In the genomic region with DNA sequence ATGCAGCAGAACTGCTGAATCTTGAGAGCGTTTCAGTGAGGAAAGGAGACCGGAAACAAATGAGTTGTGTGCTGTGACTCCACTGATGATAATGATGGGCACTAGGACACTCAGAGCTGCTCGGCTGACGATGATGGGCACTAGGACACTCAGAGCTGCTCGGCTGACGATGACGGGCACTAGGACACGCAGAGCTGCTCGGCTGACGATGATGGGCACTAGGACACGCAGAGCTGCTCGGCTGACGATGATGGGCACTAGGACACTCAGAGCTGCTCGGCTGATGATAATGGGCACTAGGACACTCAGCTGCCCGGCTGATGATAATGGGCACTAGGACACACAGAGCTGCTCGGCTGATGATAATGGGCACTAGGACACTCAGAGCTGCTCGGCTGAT, we compare ENCODE assay signal across 9 cellular contexts. TPM values are rescaled to one million over a fixed set of nuclear protein-coding genes. Genes with fewer than 3 reads are reported as not detected.
A peak's percentile ranks its signal among the peaks of the same experiment; 100 is the strongest.
DNase-seq lines count a peak whose midpoint lies in the region; FAIRE-seq and TF ChIP-seq lines count a peak whose summit lies in the region.
"Not testable (repeated sequence)": the region's sequence is repeated elsewhere in the genome, so short reads cannot be mapped to it uniquely, and the experiment has no call there.
"Had no signal": no experiment of that assay in that cellular context is flagged by ENCODE, and none has a peak within 500 bp of the region (broad histone marks: within the 10 kb centered on the region; RNA-seq: fewer than 3 reads in every experiment).

No MANE protein-coding gene starts in this region.

- H3K79me2 ChIP-seq in H1 (ENCODE audit: control insufficient read depth in 1 of 2, insufficient read depth in 2 of 2, low read length in 2 of 2) = not testable (repeated sequence)

- not testable (repeated sequence) for H4K5ac ChIP-seq in H1 (ENCODE audit: insufficient read length, low read depth, low read length)

- DNase-seq in G401 (ENCODE audit: low spot score) = peak; percentile 83
- peak; percentile 80 for DNase-seq in cerebellar cortex (ENCODE audit: low spot score)
- not testable (repeated sequence) for DNase-seq in H1 (ENCODE audit: low read depth in 1 of 2, low spot score in 2 of 2); right atrium auricular region (ENCODE audit: low spot score)
- peak; percentile 20 for DNase-seq in globus pallidus (ENCODE audit: low spot score)
- DNase-seq in spleen = peak; percentile 22
- DNase-seq in thyroid gland = peak; percentile 63 to 77

- H3K27ac ChIP-seq in H1 (ENCODE audit: low read depth, low read length); spleen; thyroid gland: not testable (repeated sequence)
- peak overlapping the region; percentile 69 to 77 for H3K27ac ChIP-seq in right atrium auricular region

- not testable (repeated sequence) for TF ChIP-seq EP300 in H1 (IDR thresholded peaks at IDR 0.05; ENCODE audit: borderline replicate concordance in 1 of 2, low read depth in 2 of 2, low read length in 2 of 2)

- H3K27me3 ChIP-seq in H1 (replicated peaks in 1 of 4; ENCODE audit: control insufficient read depth in 3 of 4, extremely low read depth in 1 of 4, insufficient read depth in 3 of 4, low read length in 3 of 4); right atrium auricular region; spleen (replicated peaks in 1 of 7); thyroid gland: not testable (repeated sequence)

- not testable (repeated sequence) for H4K91ac ChIP-seq in H1 (replicated peaks; ENCODE audit: insufficient read length, low read length)

- WGBS in H1 (ENCODE audit: extremely low coverage in 1 of 2, insufficient coverage in 1 of 2, insufficient read length in 1 of 2, insufficient replicate concordance in 2 of 2, low coverage in 1 of 2, low lambda C conversion rate in 2 of 2, missing lambda C conversion rate in 1 of 2), 2 experiments = 77% methylated on average over 17 of the region's 17 CpGs; no CpG with 5 or more reads in 1 of the 2 experiments
- 78 to 96% (median 91%) methylated on average over 16 to 17 of the region's 17 CpGs for WGBS in spleen, 5 donors
- WGBS in thyroid gland, 2 donors = 35 to 59% methylated on average over 15 to 17 of the region's 17 CpGs

- in situ Hi-C loops in G401 (cut with HindIII; ENCODE audit: low sequenced_read_pairs) = not testable (repeated sequence)

- H3K9me3 ChIP-seq in H1 (ENCODE audit: insufficient read depth in 2 of 2, low read depth in 1 of 2, low read length in 1 of 2) (peaks cover 8 to 16% of the 10 kb centered on the region in 2 experiments), right atrium auricular region (peaks cover 0 to 26% of the 10 kb centered on the region in 2 donors), spleen (peaks cover 9 to 46% (median 42%) of the 10 kb centered on the region in 8 donors), thyroid gland (peaks cover 12% of the 10 kb centered on the region)

- not testable (repeated sequence) for H3K4me2 ChIP-seq in H1 (ENCODE audit: insufficient read depth in 1 of 2, low read depth in 2 of 2, low read length in 2 of 2)

- H3K4ac ChIP-seq in H1 (replicated peaks; ENCODE audit: insufficient read length, low read depth, low read length) = not testable (repeated sequence)

- H2AFZ ChIP-seq in H1 (ENCODE audit: low read length) = not testable (repeated sequence)

- H2BK120ac ChIP-seq in H1 (replicated peaks; ENCODE audit: low read depth, low read length) = not testable (repeated sequence)

- not testable (repeated sequence) for H3K14ac ChIP-seq in H1 (ENCODE audit: insufficient read length)

- not testable (repeated sequence) for H3K79me1 ChIP-seq in H1 (ENCODE audit: low read depth, low read length)

- CTCF ChIA-PET in H1 (lab: Charles Lee; ENCODE audit: partially characterized antibody) = interaction anchor here (0.7 to 1.4 kb wide), 5 partner anchors 13 to 223 kb away, joined by 3 to 5 read pairs (median 3); no protein-coding TSS in a partner anchor

- not testable (repeated sequence) for H3K23ac ChIP-seq in H1 (ENCODE audit: insufficient read length)

- not testable (repeated sequence) for TF ChIP-seq CTCF in H1 (IDR thresholded peaks at IDR 0.05; ENCODE audit: control extremely low read depth in 1 of 3, insufficient read depth in 1 of 3, low read depth in 1 of 3, low read length in 3 of 3); right atrium auricular region (IDR thresholded peaks at IDR 0.05); spleen (IDR thresholded peaks at IDR 0.05 in 8 of 11, conservative IDR thresholded peaks at IDR 0.05 in 3 of 11); thyroid gland (IDR thresholded peaks at IDR 0.05)

- TF ChIP-seq RAD21 in H1 (IDR thresholded peaks at IDR 0.05 in 1 of 2, conservative IDR thresholded peaks at IDR 0.05 in 1 of 2; ENCODE audit: low read depth in 2 of 2, low read length in 2 of 2) = not testable (repeated sequence)

- not testable (repeated sequence) for H3K56ac ChIP-seq in H1 (replicated peaks; ENCODE audit: insufficient read length, low read depth, low read length)

- not testable (repeated sequence) for H2BK20ac ChIP-seq in H1 (ENCODE audit: low read length)

- not testable (repeated sequence) for H3K36me3 ChIP-seq in H1 (ENCODE audit: control insufficient read depth in 2 of 4, insufficient read depth in 4 of 4, low read length in 3 of 4); thyroid gland
- H3K36me3 ChIP-seq in right atrium auricular region (peaks cover 29% of the 10 kb centered on the region), spleen (peaks cover 0 to 91% (median 32%) of the 10 kb centered on the region in 6 donors)

- not testable (repeated sequence) for H2BK12ac ChIP-seq in H1 (ENCODE audit: low read depth, low read length)

- not testable (repeated sequence) for H3K4me3 ChIP-seq in H1 (ENCODE audit: extremely low read depth in 1 of 4, insufficient read depth in 2 of 4, low read depth in 3 of 4, low read length in 4 of 4); right atrium auricular region; spleen; thyroid gland (replicated peaks in 1 of 3)

- not testable (repeated sequence) for TF ChIP-seq POLR2A in H1 (IDR thresholded peaks at IDR 0.05; ENCODE audit: control extremely low read depth in 1 of 2, low read depth in 2 of 2, low read length in 2 of 2); spleen (IDR thresholded peaks at IDR 0.05); thyroid gland (IDR thresholded peaks at IDR 0.05)

- H3K9ac ChIP-seq in H1 (replicated peaks in 1 of 4; ENCODE audit: extremely low read depth in 1 of 4, low read depth in 3 of 4, low read length in 3 of 4) = not testable (repeated sequence)

- H2BK15ac ChIP-seq in H1 (ENCODE audit: low read length) = not testable (repeated sequence)

- peak overlapping the region; percentile 18 for H2BK5ac ChIP-seq in H1 (ENCODE audit: low read depth, low read length)

- H4K20me1 ChIP-seq in H1 (replicated peaks in 1 of 2; ENCODE audit: control insufficient read depth in 1 of 2, insufficient read depth in 2 of 2, low read length in 2 of 2) = not testable (repeated sequence)

- not testable (repeated sequence) for H3K23me2 ChIP-seq in H1 (ENCODE audit: low read depth, low read length)

- FAIRE-seq in H1 (lab: Jason Lieb, UNC) = not testable (repeated sequence)

- H3K4me1 ChIP-seq in H1 (replicated peaks in 1 of 4; ENCODE audit: control insufficient read depth in 3 of 4, insufficient read depth in 4 of 4, low read length in 3 of 4); right atrium auricular region; spleen; thyroid gland: not testable (repeated sequence)

- H4K8ac ChIP-seq in H1 (ENCODE audit: extremely low read depth, insufficient read depth, low read length) = not testable (repeated sequence)

- intact Hi-C loops in spleen (cut with DNase I; ENCODE audit: low total_unique reads); thyroid gland (cut with DNase I): not testable (repeated sequence)

- not testable (repeated sequence) for H2AK5ac ChIP-seq in H1 (ENCODE audit: low read depth, low read length)

- H3K18ac ChIP-seq in H1 (ENCODE audit: extremely low read depth, low read length) = not testable (repeated sequence)

- POLR2A ChIA-PET in H1 (lab: Charles Lee; ENCODE audit: partially characterized antibody) = not testable (repeated sequence)

RNA-seq across cellular contexts. Expression of a gene that starts 31.3 kb away (rescaled TPM):
- 26.9 and 36.3 TPM in 2 replicates for total RNA-seq in G401 (2014; rRNA removed; shearing (Covaris generic))
- 33.7 and 34.7 TPM in 2 replicates for total RNA-seq in H1 (2021; fragmentation: NEBNext Ultra II Directional; extraction: Animal tissue kit (Norgen Biotek cat#: 25700))
- polyA plus RNA-seq in H1 (2011; rRNA removed) (37.6 and 47.9 TPM in 2 replicates), spleen (1 to 10 TPM; 3.0 to 7.2 (median 4.5) TPM)
- 33.5 TPM for polyA plus RNA-seq in H1 (2011; cell fraction: cytosol; rRNA removed)
- polyA plus RNA-seq in H1 (2011; cell fraction: nucleus; rRNA removed) = 50.2 TPM
- 18.3 to 27.4 TPM (median 25.2 TPM) in 4 replicates for polyA plus RNA-seq in H1 (2012, experiment 1 of 2)
- polyA plus RNA-seq in H1 (2012, experiment 2 of 2) = 30.5 TPM
- polyA plus RNA-seq in H1 (2013, experiment 1 of 2) = 25.1 TPM
- 24.1 TPM for polyA plus RNA-seq in H1 (2013, experiment 2 of 2)
- 14.2 and 14.4 TPM in 2 replicates for polyA minus RNA-seq in H1 (2011; rRNA and poly(A)+ RNA removed)
- polyA minus RNA-seq in H1 (2011; cell fraction: cytosol; rRNA and poly(A)+ RNA removed) = 13.2 TPM
- 12.3 TPM for polyA minus RNA-seq in H1 (2011; cell fraction: nucleus; rRNA and poly(A)+ RNA removed)
- total RNA-seq in right atrium auricular region (10 to 100 TPM; 11.2 to 25.7 TPM), spleen (10 to 100 TPM in 4 of 7 donors, 1 to 10 TPM in 3; 6.5 to 19.4 (median 13.0) TPM), thyroid gland (10 to 100 TPM; 22.2 to 32.1 (median 27.0) TPM)
- total RNA-seq: CD4-positive, CD25-positive, alpha-beta regulatory T cell; CD8-positive, alpha-beta T cell had no signal
- polyA plus RNA-seq: CD4-positive, CD25-positive, alpha-beta regulatory T cell had no signal

RNA-seq across cellular contexts. Expression of a gene that starts 47.1 kb away (rescaled TPM):
- 85.0 and 86.2 TPM in 2 replicates for total RNA-seq in G401 (2014; rRNA removed; shearing (Covaris generic))
- 78.9 and 82.8 TPM in 2 replicates for total RNA-seq in H1 (2021; fragmentation: NEBNext Ultra II Directional; extraction: Animal tissue kit (Norgen Biotek cat#: 25700))
- 83.6 and 108 TPM in 2 replicates for polyA plus RNA-seq in H1 (2011; rRNA removed)
- 75.5 TPM for polyA plus RNA-seq in H1 (2011; cell fraction: cytosol; rRNA removed)
- polyA plus RNA-seq in H1 (2011; cell fraction: nucleus; rRNA removed) = 74.2 TPM
- polyA plus RNA-seq in H1 (2012, experiment 1 of 2) = 50.6 to 99.7 TPM (median 95.3 TPM) in 4 replicates
- polyA plus RNA-seq in H1 (2012, experiment 2 of 2) = 116 TPM
- polyA plus RNA-seq in H1 (2013, experiment 1 of 2) = 77.0 TPM
- polyA plus RNA-seq in H1 (2013, experiment 2 of 2) = 77.2 TPM
- 43.7 and 48.7 TPM in 2 replicates for polyA minus RNA-seq in H1 (2011; rRNA and poly(A)+ RNA removed)
- 54.7 TPM for polyA minus RNA-seq in H1 (2011; cell fraction: cytosol; rRNA and poly(A)+ RNA removed)
- polyA minus RNA-seq in H1 (2011; cell fraction: nucleus; rRNA and poly(A)+ RNA removed) = 25.9 TPM
- 10 to 100 TPM; 76.8 to 94.7 TPM for total RNA-seq in right atrium auricular region
- total RNA-seq in spleen = 10 to 100 TPM; 23.5 to 31.5 (median 28.8) TPM
- polyA plus RNA-seq in spleen = 10 to 100 TPM; 21.0 to 27.7 (median 23.5) TPM
- total RNA-seq in thyroid gland = 10 to 100 TPM; 42.9 to 53.6 (median 46.2) TPM

RNA-seq across cellular contexts. Expression of a gene that starts 47.6 kb away (rescaled TPM):
- 71.2 and 118 TPM in 2 replicates for total RNA-seq in G401 (2014; rRNA removed; shearing (Covaris generic))
- total RNA-seq in H1 (2021; fragmentation: NEBNext Ultra II Directional; extraction: Animal tissue kit (Norgen Biotek cat#: 25700)) = 93.7 and 103 TPM in 2 replicates
- polyA plus RNA-seq in H1 (2011; rRNA removed) (155 and 189 TPM in 2 replicates), spleen (10 to 100 TPM; 31.1 to 74.5 (median 44.6) TPM)
- polyA plus RNA-seq in H1 (2011; cell fraction: cytosol; rRNA removed) = 126 TPM
- polyA plus RNA-seq in H1 (2011; cell fraction: nucleus; rRNA removed) = 463 TPM
- polyA plus RNA-seq in H1 (2012, experiment 1 of 2) = 95.7 to 118 TPM (median 113 TPM) in 4 replicates
- 126 TPM for polyA plus RNA-seq in H1 (2012, experiment 2 of 2)
- polyA plus RNA-seq in H1 (2013, experiment 1 of 2) = 66.7 TPM
- polyA plus RNA-seq in H1 (2013, experiment 2 of 2) = 63.5 TPM
- 135 and 164 TPM in 2 replicates for polyA minus RNA-seq in H1 (2011; rRNA and poly(A)+ RNA removed)
- 65.7 TPM for polyA minus RNA-seq in H1 (2011; cell fraction: cytosol; rRNA and poly(A)+ RNA removed)
- 123 TPM for polyA minus RNA-seq in H1 (2011; cell fraction: nucleus; rRNA and poly(A)+ RNA removed)
- total RNA-seq in right atrium auricular region (10 to 100 TPM; 47.8 to 53.0 TPM), spleen (100 to 1,000 TPM in 3 of 7 donors, 10 to 100 TPM in 4; 80.0 to 114 (median 97.2) TPM), thyroid gland (100 to 1,000 TPM in 1 of 4 donors, 10 to 100 TPM in 3; 58.5 to 129 (median 86.2) TPM)
